1 cellular context compared by ENCODE assay signal in the genomic region with DNA sequence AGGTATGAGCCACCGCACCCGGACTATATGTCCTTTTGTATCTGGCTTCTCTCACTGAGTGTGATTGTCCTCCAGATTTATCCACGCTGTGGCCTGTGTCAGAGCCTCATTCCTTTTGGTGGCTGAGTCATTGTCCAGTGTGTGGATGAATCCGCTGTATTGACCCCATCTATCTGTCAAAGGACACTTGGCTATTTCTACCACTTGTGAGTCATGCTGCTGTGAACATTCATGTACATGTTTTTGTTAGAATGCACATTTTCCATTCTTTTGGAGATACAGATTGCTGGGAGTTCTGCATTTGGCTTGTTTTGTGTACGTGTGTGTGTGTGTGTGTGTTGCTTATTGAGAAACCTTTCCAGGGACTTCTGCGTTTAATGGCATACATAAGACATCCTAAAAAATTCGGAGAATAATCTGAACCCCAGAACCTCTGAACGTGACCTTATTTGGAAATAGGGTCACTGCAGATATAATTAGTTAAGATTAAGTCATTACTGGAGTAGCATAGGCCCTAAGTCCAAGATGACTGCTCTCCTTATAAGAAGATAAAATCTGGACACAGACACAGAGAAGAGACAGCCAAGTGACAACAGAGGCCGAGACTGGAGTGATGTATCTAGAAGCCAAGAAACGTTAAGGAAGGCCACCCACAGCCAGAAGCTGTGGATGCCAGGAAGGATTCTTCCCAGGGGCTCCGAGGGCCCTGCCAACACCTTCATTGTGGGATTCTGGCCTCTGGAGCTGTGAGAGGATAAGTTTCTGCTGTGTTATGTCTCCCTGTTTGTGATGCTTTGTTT.
TF ChIP-seq lines count a peak whose summit lies in the region.

No MANE protein-coding gene starts in this region.

TF ChIP-seq in WTC11, 78 proteins besides CTCF, POLR2A, EP300 and RAD21 (continued from another document):
- no peak for TF ChIP-seq ATF6 (CRISPR knock-in tag; IDR thresholded peaks at IDR 0.05)
- TF ChIP-seq NFYB (CRISPR knock-in tag; conservative IDR thresholded peaks at IDR 0.05; ENCODE audit: low read depth): no peak
- TF ChIP-seq, protein P1, sequence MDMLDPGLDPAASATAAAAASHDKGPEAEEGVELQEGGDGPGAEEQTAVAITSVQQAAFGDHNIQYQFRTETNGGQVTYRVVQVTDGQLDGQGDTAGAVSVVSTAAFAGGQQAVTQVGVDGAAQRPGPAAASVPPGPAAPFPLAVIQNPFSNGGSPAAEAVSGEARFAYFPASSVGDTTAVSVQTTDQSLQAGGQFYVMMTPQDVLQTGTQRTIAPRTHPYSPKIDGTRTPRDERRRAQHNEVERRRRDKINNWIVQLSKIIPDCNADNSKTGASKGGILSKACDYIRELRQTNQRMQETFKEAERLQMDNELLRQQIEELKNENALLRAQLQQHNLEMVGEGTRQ (CRISPR knock-in tag; IDR thresholded peaks at IDR 0.05): no peak
- TF ChIP-seq ARID4B (CRISPR knock-in tag; IDR thresholded peaks at IDR 0.05; ENCODE audit: borderline replicate concordance): no peak
- TF ChIP-seq SOX15 (CRISPR knock-in tag; IDR thresholded peaks at IDR 0.05): no peak
- TF ChIP-seq IRF2 (CRISPR knock-in tag; IDR thresholded peaks at IDR 0.05; ENCODE audit: borderline replicate concordance, low read depth): no peak
- no peak for TF ChIP-seq E2F4 (CRISPR knock-in tag; IDR thresholded peaks at IDR 0.05; ENCODE audit: borderline replicate concordance, low read depth)
- TF ChIP-seq MXD4 (CRISPR knock-in tag; IDR thresholded peaks at IDR 0.05; ENCODE audit: borderline replicate concordance): no peak
- no peak for TF ChIP-seq NR2C2 (CRISPR knock-in tag; IDR thresholded peaks at IDR 0.05)
- TF ChIP-seq ZNF219 (CRISPR knock-in tag; IDR thresholded peaks at IDR 0.05; ENCODE audit: borderline replicate concordance): no peak
